In genomic region chr3:111070772-111071256, GRCh38 we compare ENCODE assay signal across 8 cellular contexts. TPM values are rescaled to one million over a fixed set of nuclear protein-coding genes. Genes with fewer than 3 reads are reported as not detected.
DNase-seq lines count a peak whose midpoint lies in the region; ATAC-seq, FAIRE-seq and TF ChIP-seq lines count a peak whose summit lies in the region.

No MANE protein-coding gene starts in this region.

- TF ChIP-seq POLR2A in HepG2 (IDR thresholded peaks at IDR 0.05; ENCODE audit: insufficient read depth in 1 of 2, low read depth in 2 of 2, low read length in 2 of 2) (peak; percentile 43 to 45; a peak in 1 of 4 replicates), stomach (IDR thresholded peaks at IDR 0.05) (no peak)

- H3K4me3 ChIP-seq in RWPE2 (ENCODE audit: severe bottlenecking) (peak overlapping the region; percentile 86), HepG2 (replicated peaks in 1 of 3; ENCODE audit: insufficient read depth in 1 of 3, low read depth in 2 of 3, low read length in 3 of 3) (peak overlapping the region; percentile 96 to 97 (median 96)), stomach (peak overlapping the region; percentile 77 to 91 (median 89))

- ATAC-seq in RWPE2 (ENCODE audit: low read depth) (peak; percentile 66), HepG2 (peak; percentile 72), HG02642 (IDR thresholded peaks at IDR 0.05; ENCODE audit: poor library complexity, unreplicated experiment) (no peak)

- H4K20me1 ChIP-seq in HepG2 (ENCODE audit: insufficient read depth, low read length): peaks cover 6% of the 10 kb centered on the region; the same call in 1 of the 2 replicates

- under 1% methylated on average over 19 of the region's 23 CpGs for WGBS in HepG2 (ENCODE audit: low lambda C conversion rate)
- WGBS in stomach, 5 donors: 0% methylated on average over 19 to 23 of the region's 23 CpGs

- H3K27me3 ChIP-seq in RWPE2 (ENCODE audit: insufficient read depth, poor library complexity, severe bottlenecking): no peaks in the 10 kb centered on the region
- H3K27me3 ChIP-seq in HepG2 (ENCODE audit: control insufficient read depth in 1 of 2, insufficient read depth in 2 of 2, low read length in 2 of 2): no peaks in the 10 kb centered on the region; a peak in 1 of 5 replicates
- H3K27me3 ChIP-seq in stomach: peaks cover 0 to 6% (median 0%) of the 10 kb centered on the region in 3 donors

- TSS peak; percentile 72 for BruUV-seq in HepG2 (replicated peaks; lab: Mats Ljungman, UMichigan)

- no peak overlapping the region for H2AFZ ChIP-seq in HepG2 (ENCODE audit: low read length)

- TF ChIP-seq CTCF in RWPE2 (IDR thresholded peaks at IDR 0.05; ENCODE audit: poor library complexity, severe bottlenecking) (no peak), HepG2 (CRISPR knock-in tag; IDR thresholded peaks at IDR 0.05) (0 out of 2 replicates have a peak, but pooled peaks have one; percentile 17), stomach (IDR thresholded peaks at IDR 0.05) (no peak)

- intact Hi-C loops in HepG2 (cut with micrococcal nuclease; ENCODE audit: unreplicated experiment) (loop anchor here (1.0 to 5.0 kb wide), 4 partner anchors 59 to 298 kb away; no protein-coding TSS in a partner anchor), stomach (cut with DNase I; ENCODE audit: low total_unique reads) (no loop called here)

- H3K4me1 ChIP-seq in RWPE2 (ENCODE audit: insufficient read depth, poor library complexity, severe bottlenecking) (peaks cover 6% of the 10 kb centered on the region), HepG2 (ENCODE audit: insufficient read depth, low read length) (peaks cover 55% of the 10 kb centered on the region), stomach (peaks cover 11 to 45% (median 29%) of the 10 kb centered on the region in 4 donors)

- peak overlapping the region; percentile 63 for H3K27ac ChIP-seq in RWPE2 (ENCODE audit: poor library complexity, severe bottlenecking)
- peak overlapping the region; percentile 91 for H3K27ac ChIP-seq in caudate nucleus (ENCODE audit: low read depth, low read length)
- peak overlapping the region; percentile 89 for H3K27ac ChIP-seq in HepG2 (ENCODE audit: extremely low read length, insufficient read depth, low read length)
- H3K27ac ChIP-seq in stomach: peak overlapping the region; percentile 94 to 96 (median 96)

- no peaks in the 10 kb centered on the region for H3K36me3 ChIP-seq in RWPE2 (ENCODE audit: low read depth)
- H3K36me3 ChIP-seq in HepG2 (replicated peaks in 1 of 2; ENCODE audit: control insufficient read depth in 1 of 2, insufficient read depth in 2 of 2, low read length in 2 of 2): no peaks in the 10 kb centered on the region
- no peaks in the 10 kb centered on the region for H3K36me3 ChIP-seq in stomach

- peak overlapping the region; percentile 97 for H3K4me2 ChIP-seq in HepG2 (ENCODE audit: low read depth, low read length)

- POLR2A ChIA-PET in HepG2 (lab: Yijun Ruan, JAX): interaction anchor here (0.7 to 1.4 kb wide), 2 partner anchors 23 to 297 kb away, joined by 3 to 7 read pairs; no protein-coding TSS in a partner anchor

- peak overlapping the region; percentile 88 for H3K9ac ChIP-seq in HepG2 (ENCODE audit: insufficient read depth, low read depth, low read length)

- no peak for FAIRE-seq in HepG2 (lab: Jason Lieb, UNC)

- H3K79me2 ChIP-seq in HepG2 (ENCODE audit: insufficient read depth, low read length): peaks cover 38% of the 10 kb centered on the region

- CTCF ChIA-PET in HepG2 (lab: Yijun Ruan, JAX; ENCODE audit: low intra/inter-chr PET ratio, low total read pairs): no interaction called here

- DNase-seq in activated T-cell treated with anti-CD3 and anti-CD28 coated beads for 1 hour (ENCODE audit: low read depth) (peak; percentile 13), RWPE2 (ENCODE audit: low spot score) (peak; percentile 79), caudate nucleus (lab: John Stamatoyannopoulos, UW) (peak in 17 of 61 donors; percentile 33 to 80 (median 63)), HepG2 (ENCODE audit: low spot score) (peak; percentile 5), stomach (no peak), pons (ENCODE audit: low spot score) (no peak)
- no peak for DNase-seq in activated T-cell treated with anti-CD3 and anti-CD28 coated beads, Interleukin-2, amount 50 U/mL, for 48 hours

- TF ChIP-seq EP300 in HepG2 (IDR thresholded peaks at IDR 0.05; ENCODE audit: low read depth in 2 of 2, low read length in 2 of 2) (no peak), HepG2 (CRISPR knock-in tag; IDR thresholded peaks at IDR 0.05; ENCODE audit: borderline replicate concordance) (no peak), stomach (IDR thresholded peaks at IDR 0.05) (no peak)

- H3K9me3 ChIP-seq in RWPE2 (ENCODE audit: severe bottlenecking): no peaks in the 10 kb centered on the region
- H3K9me3 ChIP-seq in HepG2 (ENCODE audit: low read length): no peaks in the 10 kb centered on the region
- H3K9me3 ChIP-seq in stomach: no peaks in the 10 kb centered on the region

- in situ Hi-C loops in HepG2 (cut with HindIII; ENCODE audit: extremely low pct_ligation_motif_present, low pct_unique_long_range_greater_than_20kb): loop anchor here (10.0 kb wide), 1 partner anchor 126 kb away; no protein-coding TSS in a partner anchor

- TF ChIP-seq RAD21 in HepG2 (CRISPR knock-in tag; IDR thresholded peaks at IDR 0.05): no peak

TF ChIP-seq in HepG2, 621 proteins besides CTCF, POLR2A, EP300 and RAD21 (continues in another document):
- TF ChIP-seq ZFP37 (CRISPR knock-in tag; IDR thresholded peaks at IDR 0.05; ENCODE audit: borderline replicate concordance): no peak
- TF ChIP-seq SAP130 (CRISPR knock-in tag; IDR thresholded peaks at IDR 0.05; ENCODE audit: low read depth): peak; percentile 17; the same call in 1 of the 2 replicates
- TF ChIP-seq ZNF263 (CRISPR knock-in tag; IDR thresholded peaks at IDR 0.05): 0 out of 2 replicates have a peak, but pooled peaks have one; percentile 15
- no peak for TF ChIP-seq ZMYM4 (CRISPR knock-in tag; IDR thresholded peaks at IDR 0.05)
- TF ChIP-seq RFX1 (IDR thresholded peaks at IDR 0.05): no peak
- TF ChIP-seq SP1 (IDR thresholded peaks at IDR 0.05): no peak
- TF ChIP-seq SP1 (CRISPR knock-in tag; IDR thresholded peaks at IDR 0.05): no peak
- peak; percentile 17; the same call in 1 of the 2 replicates for TF ChIP-seq TAF1 (CRISPR knock-in tag; IDR thresholded peaks at IDR 0.05)
- no peak for TF ChIP-seq ZNF619 (CRISPR knock-in tag; IDR thresholded peaks at IDR 0.05)
- peak; percentile 4; the same call in 1 of the 2 replicates for TF ChIP-seq TSC22D2 (CRISPR knock-in tag; IDR thresholded peaks at IDR 0.05; ENCODE audit: borderline replicate concordance)
- TF ChIP-seq PHF21A (CRISPR knock-in tag; IDR thresholded peaks at IDR 0.05): peak; percentile 5; the same call in 1 of the 2 replicates
- TF ChIP-seq CENPBD1 (CRISPR knock-in tag; IDR thresholded peaks at IDR 0.05; ENCODE audit: borderline replicate concordance, low read depth): no peak
- TF ChIP-seq, protein P1, sequence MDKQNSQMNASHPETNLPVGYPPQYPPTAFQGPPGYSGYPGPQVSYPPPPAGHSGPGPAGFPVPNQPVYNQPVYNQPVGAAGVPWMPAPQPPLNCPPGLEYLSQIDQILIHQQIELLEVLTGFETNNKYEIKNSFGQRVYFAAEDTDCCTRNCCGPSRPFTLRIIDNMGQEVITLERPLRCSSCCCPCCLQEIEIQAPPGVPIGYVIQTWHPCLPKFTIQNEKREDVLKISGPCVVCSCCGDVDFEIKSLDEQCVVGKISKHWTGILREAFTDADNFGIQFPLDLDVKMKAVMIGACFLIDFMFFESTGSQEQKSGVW (CRISPR knock-in tag; IDR thresholded peaks at IDR 0.05; ENCODE audit: borderline replicate concordance): 0 out of 2 replicates have a peak, but pooled peaks have one; percentile 17
- TF ChIP-seq ZSCAN21 (CRISPR knock-in tag; IDR thresholded peaks at IDR 0.05; ENCODE audit: borderline replicate concordance): 0 out of 2 replicates have a peak, but pooled peaks have one; percentile 38
- TF ChIP-seq ZBTB1 (CRISPR knock-in tag; IDR thresholded peaks at IDR 0.05; ENCODE audit: borderline replicate concordance): no peak
- TF ChIP-seq MIER2 (CRISPR knock-in tag; IDR thresholded peaks at IDR 0.05): no peak
- TF ChIP-seq ELF4 (CRISPR knock-in tag; IDR thresholded peaks at IDR 0.05; ENCODE audit: borderline replicate concordance): no peak

RNA-seq across cellular contexts. Expression of gene NECTIN3, which starts 0.8 kb away (rescaled TPM):
- 28.7 and 45.1 TPM in 2 replicates for total RNA-seq in HepG2 (2016; rRNA removed; fragmentation: Illumina TruSeq; extraction: Trizol)
- 85.1 and 110 TPM in 2 replicates for total RNA-seq in HepG2 (2016; cell fraction: cytosol; rRNA removed; fragmentation: Illumina TruSeq; extraction: Trizol; ENCODE audit: low read depth)
- 28.0 and 47.2 TPM in 2 replicates for total RNA-seq in HepG2 (2016; cell fraction: insoluble cytoplasmic fraction; rRNA removed; fragmentation: Illumina TruSeq; extraction: Trizol)
- total RNA-seq in HepG2 (2016; cell fraction: membrane; rRNA removed; fragmentation: Illumina TruSeq; extraction: Trizol): 66.1 and 83.0 TPM in 2 replicates
- 52.9 and 66.5 TPM in 2 replicates for total RNA-seq in HepG2 (2016; cell fraction: nucleus; rRNA removed; fragmentation: Illumina TruSeq; extraction: Trizol)
- polyA plus RNA-seq in HepG2 (2011; rRNA removed): 9.1 and 10.4 TPM in 2 replicates
- 4.9 and 8.6 TPM in 2 replicates for polyA plus RNA-seq in HepG2 (2011; cell fraction: cytosol; rRNA removed)
- polyA plus RNA-seq in HepG2 (2011; cell fraction: nucleus; rRNA removed): 4.9 and 7.2 TPM in 2 replicates
- polyA plus RNA-seq in HepG2 (2012): 10.2 TPM in 2 replicates
- 1.2 and 1.3 TPM in 2 replicates for polyA plus RNA-seq in HepG2 (2016; cell fraction: cytosol; fragmentation: Illumina TruSeq; extraction: Trizol; ENCODE audit: low read depth)
- 10.9 and 12.8 TPM in 2 replicates for polyA plus RNA-seq in HepG2 (2016; cell fraction: insoluble cytoplasmic fraction; fragmentation: Illumina TruSeq; extraction: Trizol; ENCODE audit: low read depth)
- polyA plus RNA-seq in HepG2 (2016; cell fraction: membrane; fragmentation: Illumina TruSeq; extraction: Trizol; ENCODE audit: low read depth): 2.6 and 3.2 TPM in 2 replicates
- polyA plus RNA-seq in HepG2 (2016; cell fraction: nucleus; fragmentation: Illumina TruSeq; extraction: Trizol; ENCODE audit: insufficient read depth, low read depth): 16.9 and 18.8 TPM in 2 replicates
- polyA minus RNA-seq in HepG2 (2011; rRNA and poly(A)+ RNA removed; ENCODE audit: low replicate concordance): 18.5 and 21.9 TPM in 2 replicates
- 29.8 and 30.9 TPM in 2 replicates for polyA minus RNA-seq in HepG2 (2011; cell fraction: cytosol; rRNA and poly(A)+ RNA removed)
- 94.6 and 102 TPM in 2 replicates for polyA minus RNA-seq in HepG2 (2011; cell fraction: nucleus; rRNA and poly(A)+ RNA removed)
- 10 to 100 TPM in 4 of 5 donors, 1 to 10 TPM in 1; 5.8 to 92.3 (median 20.4) TPM for total RNA-seq in stomach
- polyA plus RNA-seq in stomach: 1 to 10 TPM; 2.7 to 8.1 (median 5.0) TPM

Comparison
In these comparisons a context has a peak if more than half of its experiments do, and no peak if none do; other contexts are left out.
1. DNase-seq: peak in activated T-cell treated with anti-CD3 and anti-CD28 coated beads for 1 hour (single experiment), RWPE2 (single experiment) and HepG2 (single experiment); none in activated T-cell treated with anti-CD3 and anti-CD28 coated beads, Interleukin-2, amount 50 U/mL, for 48 hours (0 of 2), stomach (single experiment) and pons (single experiment).
2. POLR2A ChIP-seq: peak in HepG2 (2 of 2); none in stomach (0 of 4).
3. Peak in every context shown above with its lines, with median percentiles within 50 percentile points of each other: H3K27ac ChIP-seq and H3K4me3 ChIP-seq.